ENCODE assay signal across 7 cellular contexts in genomic region chr22:50524664-50525103, GRCh38. TPM values are rescaled to one million over a fixed set of nuclear protein-coding genes. Genes with fewer than 3 reads are reported as not detected.
DNase-seq lines count a peak whose midpoint lies in the region; ATAC-seq and TF ChIP-seq lines count a peak whose summit lies in the region.

No MANE protein-coding gene starts in this region.

- TF ChIP-seq CTCF in HCT116 (IDR thresholded peaks at IDR 0.05 in 2 of 3, conservative IDR thresholded peaks at IDR 0.05 in 1 of 3; ENCODE audit: borderline replicate concordance in 1 of 3, insufficient read depth in 1 of 3, low read depth in 2 of 3, low read length in 2 of 3) (no peak), fibroblast of pulmonary artery (IDR thresholded peaks at IDR 0.05; ENCODE audit: low read length, missing control alignments) (no peak)

- no peaks in the 10 kb centered on the region for H3K9me2 ChIP-seq in HCT116 (ENCODE audit: insufficient read depth)

- ATAC-seq in HCT116 (no peak; the same call in 1 of the 2 replicates), HG03460 (IDR thresholded peaks at IDR 0.05; ENCODE audit: unreplicated experiment) (no peak), GM21717 (IDR thresholded peaks at IDR 0.05; ENCODE audit: unreplicated experiment) (no peak), HG02973 (IDR thresholded peaks at IDR 0.05; ENCODE audit: unreplicated experiment) (no peak)

- CTCF ChIA-PET in HCT116 (lab: Charles Lee), result interaction anchor here (1.5 to 1.7 kb wide), 3 partner anchors 27 to 273 kb away, joined by 6 to 11 read pairs (median 6); partner anchors contain the start of gene HDAC10

- POLR2A ChIA-PET in HCT116 (lab: Charles Lee), result interaction anchor here (1.0 to 1.6 kb wide), 3 partner anchors 9 to 16 kb away, joined by 3 to 20 read pairs (median 4); partner anchors contain the start of genes LMF2 and NCAPH2

- H3K36me3 ChIP-seq in HCT116 (ENCODE audit: control insufficient read depth in 1 of 2, insufficient read depth in 2 of 2, low read length in 2 of 2), result peaks cover 0 to 11% of the 10 kb centered on the region in 2 experiments; a peak in 2 of 4 replicates
- H3K36me3 ChIP-seq in SJSA1, result peaks cover 51% of the 10 kb centered on the region

- H2AFZ ChIP-seq in HCT116 (ENCODE audit: low read depth, low read length, poor library complexity, severe bottlenecking), result no peak overlapping the region

- H3K4me3 ChIP-seq in HCT116 (replicated peaks in 1 of 2; ENCODE audit: low read depth in 1 of 2, low read length in 2 of 2) (peak overlapping the region; percentile 78 to 85), SJSA1 (peak overlapping the region; percentile 53), fibroblast of pulmonary artery (replicated peaks; ENCODE audit: low read depth, low read length) (peak overlapping the region; percentile 74), skeletal muscle cell (ENCODE audit: low read depth, low read length) (peak overlapping the region; percentile 87)

- intact Hi-C loops in HCT116 (cut with micrococcal nuclease), result loop anchor here (1.0 kb wide), 1 partner anchor 16 kb away; the partner anchor contains the start of gene NCAPH2

- H4K20me1 ChIP-seq in HCT116 (ENCODE audit: insufficient read depth), result no peaks in the 10 kb centered on the region

- peak overlapping the region; percentile 93 for H3K9ac ChIP-seq in HCT116 (ENCODE audit: low read length)

- no peak for TF ChIP-seq RAD21 in HCT116 (IDR thresholded peaks at IDR 0.05; ENCODE audit: low read depth)

- H3K9me3 ChIP-seq in HCT116 (ENCODE audit: control insufficient read depth in 1 of 2, insufficient read depth in 1 of 2, low read depth in 1 of 2, low read length in 2 of 2) (no peaks in the 10 kb centered on the region), SJSA1 (replicated peaks) (peaks cover 5% of the 10 kb centered on the region)

- H3K27me3 ChIP-seq in HCT116 (ENCODE audit: insufficient read depth, low read length) (no peaks in the 10 kb centered on the region), SJSA1 (replicated peaks) (peaks cover 1% of the 10 kb centered on the region)

- no TSS peak for BruUV-seq in HCT116 (replicated peaks; lab: Mats Ljungman, UMichigan)

- RAD21 ChIA-PET in HCT116 (lab: Charles Lee; ENCODE audit: low non-redundant PET in 1 of 2, low total read pairs in 2 of 2, uncharacterized antibody in 2 of 2, unreplicated experiment in 2 of 2), result interaction anchor here (1.6 to 2.2 kb wide), 2 partner anchors 17 to 38 kb away, joined by 5 to 8 read pairs; partner anchors contain the start of genes LMF2 (in 1 of the 2), NCAPH2 (in 1 of the 2) and SYCE3 (in 1 of the 2)

- peaks cover 30% of the 10 kb centered on the region for H3K79me2 ChIP-seq in HCT116 (ENCODE audit: insufficient read depth, low read length)

- H3K4me1 ChIP-seq in HCT116 (ENCODE audit: control insufficient read depth in 1 of 2, insufficient read depth in 2 of 2, low read length in 2 of 2) (peaks cover 13 to 55% of the 10 kb centered on the region in 2 experiments; a peak in 3 of 4 replicates), SJSA1 (replicated peaks) (peaks cover 28% of the 10 kb centered on the region)

- peak overlapping the region; percentile 99 for H3K4me2 ChIP-seq in HCT116 (ENCODE audit: low read length)

- no peak for DNase-seq in HCT116 (ENCODE audit: low read depth, low spot score)
- no peak for DNase-seq in SJSA1 (ENCODE audit: low read depth in 1 of 2, low spot score in 2 of 2)
- no peak for DNase-seq in fibroblast of pulmonary artery (ENCODE audit: low read depth)
- DNase-seq in skeletal muscle cell (ENCODE audit: low read depth), result no peak

- TF ChIP-seq POLR2A in HCT116 (IDR thresholded peaks at IDR 0.05; ENCODE audit: borderline replicate concordance, extremely low read depth, insufficient read depth, insufficient read length), result no peak

- H3K27ac ChIP-seq in HCT116 (ENCODE audit: low read depth, low read length), result peak overlapping the region; percentile 100
- peak overlapping the region; percentile 26 for H3K27ac ChIP-seq in SJSA1

TF ChIP-seq in HCT116, 20 proteins besides CTCF, POLR2A, EP300 and RAD21:
- TF ChIP-seq EGR1 (IDR thresholded peaks at IDR 0.05; ENCODE audit: low read depth), result no peak
TF ChIP-seq in HCT116: peak in this region for 0.

RNA-seq across cellular contexts. Expression of gene SCO2, which starts 0.7 kb away (rescaled TPM):
- 7.0 TPM for total RNA-seq in HCT116 (2021; ENCODE audit: unreplicated experiment)
- polyA plus RNA-seq in HCT116 (2012), result 4.1 and 4.4 TPM in 2 replicates
- 2.0 and 6.3 TPM in 2 replicates for total RNA-seq in SJSA1 (2014; rRNA removed; shearing (Covaris generic))

RNA-seq across cellular contexts. Expression of gene TYMP, which starts 5.1 kb away (rescaled TPM):
- 43.2 TPM for total RNA-seq in HCT116 (2021; ENCODE audit: unreplicated experiment)
- polyA plus RNA-seq in HCT116 (2012), result 34.8 and 47.0 TPM in 2 replicates
- 3.2 and 12.6 TPM in 2 replicates for total RNA-seq in SJSA1 (2014; rRNA removed; shearing (Covaris generic))

RNA-seq across cellular contexts. Expression of gene NCAPH2, which starts 16.7 kb away (rescaled TPM):
- total RNA-seq in HCT116 (2021; ENCODE audit: unreplicated experiment), result 99.1 TPM
- 86.8 and 86.9 TPM in 2 replicates for polyA plus RNA-seq in HCT116 (2012)
- total RNA-seq in SJSA1 (2014; rRNA removed; shearing (Covaris generic)), result 106 and 113 TPM in 2 replicates

RNA-seq across cellular contexts. Expression of gene LMF2, which starts 17.2 kb away (rescaled TPM):
- total RNA-seq in HCT116 (2021; ENCODE audit: unreplicated experiment), result 56.9 TPM
- 42.4 and 45.3 TPM in 2 replicates for polyA plus RNA-seq in HCT116 (2012)
- total RNA-seq in SJSA1 (2014; rRNA removed; shearing (Covaris generic)), result 34.7 and 53.5 TPM in 2 replicates

RNA-seq across cellular contexts. Expression of gene KLHDC7B, which starts 21.0 kb away (rescaled TPM):
- total RNA-seq in HCT116 (2021; ENCODE audit: unreplicated experiment), result 0.69 TPM
- polyA plus RNA-seq in HCT116 (2012), result 3.3 and 4.7 TPM in 2 replicates
- total RNA-seq in SJSA1 (2014; rRNA removed; shearing (Covaris generic)), result 0.11 and 0.66 TPM in 2 replicates
